2 cellular contexts compared by ENCODE assay signal in genomic region chr5:40823459-40823858, GRCh38.
A peak's percentile ranks its signal among the peaks of the same experiment; 100 is the strongest.
TF ChIP-seq lines count a peak whose summit lies in the region.

No MANE protein-coding gene starts in this region.

TF ChIP-seq in HEK293, 187 proteins besides CTCF, POLR2A, EP300 and RAD21:
- peak; percentile 89 for TF ChIP-seq SCRT2 (tag by site-specific recombination; IDR thresholded peaks at IDR 0.05)
- TF ChIP-seq PRDM1 (tag by site-specific recombination; IDR thresholded peaks at IDR 0.05): peak; percentile 80
- no peak for TF ChIP-seq ZNF354C (tag by site-specific recombination; IDR thresholded peaks at IDR 0.05; ENCODE audit: borderline replicate concordance, low read depth)
- TF ChIP-seq ZNF600 (tag by site-specific recombination; IDR thresholded peaks at IDR 0.05): peak; percentile 46
- no peak for TF ChIP-seq MEIS1 (CRISPR knock-in tag; IDR thresholded peaks at IDR 0.05; ENCODE audit: borderline replicate concordance)
- no peak for TF ChIP-seq ZNF529 (tag by site-specific recombination; IDR thresholded peaks at IDR 0.05; ENCODE audit: insufficient replicate concordance)
- TF ChIP-seq, protein P1, sequence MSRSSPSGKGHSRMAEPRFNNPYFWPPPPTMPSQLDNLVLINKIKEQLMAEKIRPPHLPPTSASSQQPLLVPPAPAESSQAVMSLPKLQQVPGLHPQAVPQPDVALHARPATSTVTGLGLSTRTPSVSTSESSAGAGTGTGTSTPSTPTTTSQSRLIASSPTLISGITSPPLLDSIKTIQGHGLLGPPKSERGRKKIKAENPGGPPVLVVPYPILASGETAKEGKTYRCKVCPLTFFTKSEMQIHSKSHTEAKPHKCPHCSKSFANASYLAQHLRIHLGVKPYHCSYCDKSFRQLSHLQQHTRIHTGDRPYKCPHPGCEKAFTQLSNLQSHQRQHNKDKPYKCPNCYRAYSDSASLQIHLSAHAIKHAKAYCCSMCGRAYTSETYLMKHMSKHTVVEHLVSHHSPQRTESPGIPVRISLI (tag by site-specific recombination; IDR thresholded peaks at IDR 0.05): peak; percentile 82
- peak; percentile 76 for TF ChIP-seq SCRT1 (tag by site-specific recombination; IDR thresholded peaks at IDR 0.05; ENCODE audit: borderline replicate concordance)
- TF ChIP-seq KLF9 (tag by site-specific recombination; IDR thresholded peaks at IDR 0.05; ENCODE audit: low read depth): no peak
- TF ChIP-seq, protein P2, sequence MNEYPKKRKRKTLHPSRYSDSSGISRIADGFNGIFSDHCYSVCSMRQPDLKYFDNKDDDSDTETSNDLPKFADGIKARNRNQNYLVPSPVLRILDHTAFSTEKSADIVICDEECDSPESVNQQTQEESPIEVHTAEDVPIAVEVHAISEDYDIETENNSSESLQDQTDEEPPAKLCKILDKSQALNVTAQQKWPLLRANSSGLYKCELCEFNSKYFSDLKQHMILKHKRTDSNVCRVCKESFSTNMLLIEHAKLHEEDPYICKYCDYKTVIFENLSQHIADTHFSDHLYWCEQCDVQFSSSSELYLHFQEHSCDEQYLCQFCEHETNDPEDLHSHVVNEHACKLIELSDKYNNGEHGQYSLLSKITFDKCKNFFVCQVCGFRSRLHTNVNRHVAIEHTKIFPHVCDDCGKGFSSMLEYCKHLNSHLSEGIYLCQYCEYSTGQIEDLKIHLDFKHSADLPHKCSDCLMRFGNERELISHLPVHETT (tag by site-specific recombination; IDR thresholded peaks at IDR 0.05): no peak
- 0 out of 2 replicates have a peak, but pooled peaks have one; percentile 25 for TF ChIP-seq ZBTB17 (tag by site-specific recombination; IDR thresholded peaks at IDR 0.05)
- TF ChIP-seq ZNF488 (tag by site-specific recombination; IDR thresholded peaks at IDR 0.05): no peak
- TF ChIP-seq, protein P3, sequence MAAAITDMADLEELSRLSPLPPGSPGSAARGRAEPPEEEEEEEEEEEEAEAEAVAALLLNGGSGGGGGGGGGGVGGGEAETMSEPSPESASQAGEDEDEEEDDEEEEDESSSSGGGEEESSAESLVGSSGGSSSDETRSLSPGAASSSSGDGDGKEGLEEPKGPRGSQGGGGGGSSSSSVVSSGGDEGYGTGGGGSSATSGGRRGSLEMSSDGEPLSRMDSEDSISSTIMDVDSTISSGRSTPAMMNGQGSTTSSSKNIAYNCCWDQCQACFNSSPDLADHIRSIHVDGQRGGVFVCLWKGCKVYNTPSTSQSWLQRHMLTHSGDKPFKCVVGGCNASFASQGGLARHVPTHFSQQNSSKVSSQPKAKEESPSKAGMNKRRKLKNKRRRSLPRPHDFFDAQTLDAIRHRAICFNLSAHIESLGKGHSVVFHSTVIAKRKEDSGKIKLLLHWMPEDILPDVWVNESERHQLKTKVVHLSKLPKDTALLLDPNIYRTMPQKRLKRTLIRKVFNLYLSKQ (tag by site-specific recombination; IDR thresholded peaks at IDR 0.05; ENCODE audit: borderline replicate concordance): no peak
- no peak for TF ChIP-seq IKZF3 (tag by site-specific recombination; IDR thresholded peaks at IDR 0.05)
- no peak for TF ChIP-seq ZNF248 (tag by site-specific recombination; IDR thresholded peaks at IDR 0.05)
- TF ChIP-seq ZNF585B (tag by site-specific recombination; IDR thresholded peaks at IDR 0.05): no peak
TF ChIP-seq in HEK293: peak in this region for 6.

TF ChIP-seq in WTC11, 78 proteins besides CTCF, POLR2A, EP300 and RAD21:
- no peak for TF ChIP-seq ZBTB43 (CRISPR knock-in tag; IDR thresholded peaks at IDR 0.05)
- TF ChIP-seq ZNF416 (CRISPR knock-in tag; IDR thresholded peaks at IDR 0.05): no peak
- TF ChIP-seq, protein P4, sequence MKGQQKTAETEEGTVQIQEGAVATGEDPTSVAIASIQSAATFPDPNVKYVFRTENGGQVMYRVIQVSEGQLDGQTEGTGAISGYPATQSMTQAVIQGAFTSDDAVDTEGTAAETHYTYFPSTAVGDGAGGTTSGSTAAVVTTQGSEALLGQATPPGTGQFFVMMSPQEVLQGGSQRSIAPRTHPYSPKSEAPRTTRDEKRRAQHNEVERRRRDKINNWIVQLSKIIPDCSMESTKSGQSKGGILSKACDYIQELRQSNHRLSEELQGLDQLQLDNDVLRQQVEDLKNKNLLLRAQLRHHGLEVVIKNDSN (CRISPR knock-in tag; IDR thresholded peaks at IDR 0.05): no peak
- no peak for TF ChIP-seq RORB (CRISPR knock-in tag; IDR thresholded peaks at IDR 0.05)
- no peak for TF ChIP-seq ZNF263 (CRISPR knock-in tag; IDR thresholded peaks at IDR 0.05; ENCODE audit: low read depth)
- TF ChIP-seq NFE2L1 (CRISPR knock-in tag; IDR thresholded peaks at IDR 0.05): no peak
